Comparison of ENCODE assay signal across 1 cellular context in genomic region chr1:59595774-59596173, GRCh38.
TF ChIP-seq lines count a peak whose summit lies in the region.

No MANE protein-coding gene starts in this region.

TF ChIP-seq in IMR-90, 13 proteins besides CTCF, POLR2A, EP300 and RAD21:
- TF ChIP-seq BHLHE40 (IDR thresholded peaks at IDR 0.05; ENCODE audit: low read depth, low read length) (0 out of 2 replicates have a peak, but pooled peaks have one; percentile 19), MAZ (IDR thresholded peaks at IDR 0.05; ENCODE audit: borderline replicate concordance, low read depth, low read length) (no peak)
TF ChIP-seq in IMR-90: peak in this region for 1.
